ENCODE assay signal across 9 cellular contexts in genomic region chr11:114180301-114181055, GRCh38.
DNase-seq lines count a peak whose midpoint lies in the region; ATAC-seq and TF ChIP-seq lines count a peak whose summit lies in the region.
"Had no signal": no experiment of that assay in that cellular context is flagged by ENCODE, and none has a peak within 500 bp of the region (broad histone marks: within the 10 kb centered on the region; RNA-seq: fewer than 3 reads in every experiment).

No MANE protein-coding gene starts in this region.

- intact Hi-C loops in Caco-2 (cut with micrococcal nuclease; ENCODE audit: unreplicated experiment), result loop anchor here (1.0 kb wide), 3 partner anchors 81 to 186 kb away; no protein-coding TSS in a partner anchor

- H3K4me3 Mint-ChIP-seq in Caco-2 (ENCODE audit: unreplicated experiment), result no peak overlapping the region
- no peak overlapping the region for H3K4me3 Mint-ChIP-seq in stimulated activated naive B cell treated with anti-CD40 and anti-IgM and Interleukin-4, amounts not matched to agents 10 μg/mL and 1 μg/mL and 100 μg/mL, for 72 hours

- no peak overlapping the region for H3K27ac Mint-ChIP-seq in Caco-2 (ENCODE audit: unreplicated experiment)
- H3K27ac Mint-ChIP-seq in stimulated activated naive B cell treated with anti-CD40 and anti-IgM and Interleukin-4, amounts not matched to agents 10 μg/mL and 1 μg/mL and 100 μg/mL, for 72 hours, result peak overlapping the region; percentile 28

- WGBS in adipose tissue, 3 donors, result 39 to 76% (median 68%) methylated on average over 7 of the region's 7 CpGs

- no peaks in the 10 kb centered on the region for H3K9me3 Mint-ChIP-seq in Caco-2 (ENCODE audit: unreplicated experiment)
- H3K9me3 Mint-ChIP-seq in stimulated activated naive B cell treated with anti-CD40 and anti-IgM and Interleukin-4, amounts not matched to agents 10 μg/mL and 1 μg/mL and 100 μg/mL, for 72 hours, result no peaks in the 10 kb centered on the region

- DNase-seq in Caco-2 (peak; percentile 64 to 73), LoVo (ENCODE audit: low spot score) (peak; percentile 11), iPS-NIHi11 (ENCODE audit: low spot score) (peak; percentile 62)
- DNase-seq in stimulated activated naive B cell treated with anti-CD40 and anti-IgM and Interleukin-4, amounts not matched to agents 10 μg/mL and 1 μg/mL and 100 μg/mL, for 72 hours, result no peak
- no peak for DNase-seq in activated naive CD4-positive, alpha-beta T cell treated with Interleukin-2 at 50 U/mL for 16 hours
- no peak for DNase-seq in effector memory CD4-positive, alpha-beta T cell

- no peaks in the 10 kb centered on the region for H3K27me3 Mint-ChIP-seq in Caco-2 (ENCODE audit: insufficient read depth, unreplicated experiment)
- no peaks in the 10 kb centered on the region for H3K27me3 Mint-ChIP-seq in stimulated activated naive B cell treated with anti-CD40 and anti-IgM and Interleukin-4, amounts not matched to agents 10 μg/mL and 1 μg/mL and 100 μg/mL, for 72 hours

- peaks cover 22% of the 10 kb centered on the region for H3K4me1 ChIP-seq in Caco-2
- peaks cover 42% of the 10 kb centered on the region for H3K4me1 ChIP-seq in effector memory CD4-positive, alpha-beta T cell (ENCODE audit: control insufficient read depth, insufficient read depth, low read length, poor library complexity, severe bottlenecking)

- H3K36me3 Mint-ChIP-seq in Caco-2 (ENCODE audit: insufficient read depth, unreplicated experiment), result no peaks in the 10 kb centered on the region
- H3K36me3 Mint-ChIP-seq in stimulated activated naive B cell treated with anti-CD40 and anti-IgM and Interleukin-4, amounts not matched to agents 10 μg/mL and 1 μg/mL and 100 μg/mL, for 72 hours, result no peaks in the 10 kb centered on the region

- BruUV-seq in Caco-2 (replicated peaks; lab: Mats Ljungman, UMichigan), result no TSS peak

- peak overlapping the region; percentile 40 for H3K27ac ChIP-seq in adipose tissue (ENCODE audit: low read depth, low read length)
- H3K27ac ChIP-seq in effector memory CD4-positive, alpha-beta T cell (ENCODE audit: insufficient read depth, low read length, poor library complexity, severe bottlenecking), result no peak overlapping the region
- H3K27ac ChIP-seq: KMS-11 had no signal

- H3K27me3 ChIP-seq in Caco-2 (replicated peaks; ENCODE audit: control insufficient read depth, insufficient read depth, low read length), result no peaks in the 10 kb centered on the region
- H3K27me3 ChIP-seq in effector memory CD4-positive, alpha-beta T cell (replicated peaks; ENCODE audit: control insufficient read depth, insufficient read depth, low read length, poor library complexity, severe bottlenecking), result no peaks in the 10 kb centered on the region

- peak; percentile 72 to 78 for ATAC-seq in stimulated activated naive B cell treated with anti-CD40 and anti-IgM and Interleukin-4, amounts not matched to agents 10 μg/mL and 1 μg/mL and 100 μg/mL, for 72 hours (replicated peaks)
- ATAC-seq in GM19328 (IDR thresholded peaks at IDR 0.05; ENCODE audit: unreplicated experiment), result no peak

- H3K36me3 ChIP-seq in Caco-2 (ENCODE audit: control insufficient read depth, insufficient read depth, low read length), result no peaks in the 10 kb centered on the region
- H3K36me3 ChIP-seq in effector memory CD4-positive, alpha-beta T cell (ENCODE audit: control insufficient read depth, insufficient read depth, low read length), result no peaks in the 10 kb centered on the region

- no peaks in the 10 kb centered on the region for H3K9me3 ChIP-seq in Caco-2
- no peaks in the 10 kb centered on the region for H3K9me3 ChIP-seq in effector memory CD4-positive, alpha-beta T cell (ENCODE audit: control insufficient read depth, low read length)

- POLR2A ChIA-PET in Caco-2 (lab: Charles Lee), result interaction anchor here (0.5 kb wide), 1 partner anchor 23 kb away, joined by 3 read pairs; no protein-coding TSS in a partner anchor

- CTCF ChIA-PET in Caco-2 (lab: Charles Lee), result interaction anchor here (0.8 to 1.7 kb wide), 10 partner anchors 13 to 274 kb away, joined by 3 to 8 read pairs (median 4); no protein-coding TSS in a partner anchor

- H3K4me1 Mint-ChIP-seq in Caco-2 (ENCODE audit: low read depth, unreplicated experiment), result peaks cover 25% of the 10 kb centered on the region
- H3K4me1 Mint-ChIP-seq in stimulated activated naive B cell treated with anti-CD40 and anti-IgM and Interleukin-4, amounts not matched to agents 10 μg/mL and 1 μg/mL and 100 μg/mL, for 72 hours, result peaks cover 62 to 67% of the 10 kb centered on the region in 2 donors

- no peak overlapping the region for H3K4me3 ChIP-seq in Caco-2 (ENCODE audit: low read depth, low read length)
- H3K4me3 ChIP-seq in effector memory CD4-positive, alpha-beta T cell (ENCODE audit: insufficient read depth, low read depth, low read length, poor library complexity, severe bottlenecking), result no peak overlapping the region

- peak; percentile 80 to 91 for TF ChIP-seq CTCF in Caco-2 (IDR thresholded peaks at IDR 0.05; ENCODE audit: insufficient read depth in 1 of 2, low read depth in 1 of 2, low read length in 1 of 2, severe bottlenecking in 1 of 2, unreplicated experiment in 1 of 2)

Comparison
In these comparisons a context has a peak if more than half of its experiments do, and no peak if none do; other contexts are left out.
1. DNase-seq: peak in Caco-2 (2 of 2), LoVo (single experiment) and iPS-NIHi11 (single experiment); none in stimulated activated naive B cell treated with anti-CD40 and anti-IgM and Interleukin-4, amounts not matched to agents 10 μg/mL and 1 μg/mL and 100 μg/mL, for 72 hours (single experiment), activated naive CD4-positive, alpha-beta T cell treated with Interleukin-2 at 50 U/mL for 16 hours (single experiment) and effector memory CD4-positive, alpha-beta T cell (0 of 3).